Comparison of ENCODE assay signal across 7 cellular contexts in the genomic region with DNA sequence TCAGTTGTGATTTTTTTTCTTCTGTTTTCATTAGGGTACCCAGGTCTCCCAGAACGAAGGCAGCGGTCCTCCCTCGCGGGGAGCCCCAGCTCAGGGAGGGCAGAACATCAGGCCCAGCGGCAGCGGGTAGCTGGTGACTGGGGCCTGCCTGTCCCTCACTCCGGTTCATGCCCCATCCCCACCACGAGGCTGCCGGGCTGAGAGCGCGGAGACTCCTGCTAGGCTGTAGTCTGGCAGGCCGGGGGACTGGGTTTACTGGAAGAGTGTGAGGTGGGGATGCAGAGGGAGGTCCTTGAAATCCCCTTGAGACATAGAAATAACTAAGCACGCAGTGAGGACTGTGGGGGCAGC. TPM values are rescaled to one million over a fixed set of nuclear protein-coding genes. Genes with fewer than 3 reads are reported as not detected.
DNase-seq lines count a peak whose midpoint lies in the region; ATAC-seq and TF ChIP-seq lines count a peak whose summit lies in the region.

No MANE protein-coding gene starts in this region.

- H3K9me3 ChIP-seq in HUES64 (ENCODE audit: insufficient read depth, low read depth, low read length): no peaks in the 10 kb centered on the region
- H3K9me3 ChIP-seq in skeletal muscle tissue (ENCODE audit: control insufficient read depth in 3 of 3, low read length in 3 of 3): no peaks in the 10 kb centered on the region

- H3K9ac ChIP-seq in HUES64 (ENCODE audit: low read depth, low read length): no peak overlapping the region
- H3K9ac ChIP-seq in skeletal muscle tissue (ENCODE audit: low read depth in 1 of 3, low read length in 3 of 3): peak overlapping the region in 2 of 3 donors; percentile 11 to 12

- 9% methylated on average over 13 of the region's 13 CpGs for WGBS in HUES64

- peaks cover 9% of the 10 kb centered on the region for H3K4me1 ChIP-seq in HUES64 (ENCODE audit: insufficient read depth, low read length)
- peaks cover 0 to 6% (median 3%) of the 10 kb centered on the region in 3 donors for H3K4me1 ChIP-seq in skeletal muscle tissue (ENCODE audit: control insufficient read depth in 3 of 3, insufficient read depth in 3 of 3, low read length in 3 of 3)

- no peaks in the 10 kb centered on the region for H3K36me3 ChIP-seq in HUES64 (ENCODE audit: insufficient read depth, low read length)
- no peaks in the 10 kb centered on the region for H3K36me3 ChIP-seq in skeletal muscle tissue (ENCODE audit: control insufficient read depth in 3 of 3, insufficient read depth in 3 of 3, low read length in 3 of 3)

- TF ChIP-seq CTCF in foreskin fibroblast (IDR thresholded peaks at IDR 0.05; ENCODE audit: low read depth, low read length): no peak

- ATAC-seq in GM19452 (IDR thresholded peaks at IDR 0.05; ENCODE audit: unreplicated experiment): peak; percentile 12

- peaks cover 47% of the 10 kb centered on the region for H3K27me3 ChIP-seq in HUES64 (ENCODE audit: insufficient read depth, low read length)
- H3K27me3 ChIP-seq in skeletal muscle tissue (ENCODE audit: control insufficient read depth in 3 of 3, insufficient read depth in 3 of 3, low read length in 3 of 3): peaks cover 7 to 14% (median 9%) of the 10 kb centered on the region in 3 donors

- no peak overlapping the region for H3K27ac ChIP-seq in HUES64 (ENCODE audit: low read depth, low read length)
- no peak overlapping the region for H3K27ac ChIP-seq in skeletal muscle tissue (ENCODE audit: low read depth, low read length)

- DNase-seq in foreskin fibroblast (peak in 1 of 2 donors; percentile 2), Kasumi-1 (lab: John Stamatoyannopoulos, UW) (no peak), G401 (ENCODE audit: low spot score) (no peak), HuH-7.5 (ENCODE audit: low spot score) (no peak)

- H3K4me3 ChIP-seq in HUES64 (ENCODE audit: low read length) (peak overlapping the region; percentile 56), foreskin fibroblast (ENCODE audit: low read depth in 1 of 2, low read length in 2 of 2) (peak overlapping the region; percentile 26 to 38), skeletal muscle tissue (ENCODE audit: low read length in 3 of 3) (peak overlapping the region in 2 of 3 donors; percentile 52 to 60)

- in situ Hi-C loops in G401 (cut with HindIII; ENCODE audit: low sequenced_read_pairs): no loop called here

RNA-seq across cellular contexts. Expression of a gene that starts 10.5 kb away (rescaled TPM):
- 0.35 TPM for polyA plus RNA-seq in HUES64 (2013, experiment 1 of 2)
- not detected for polyA plus RNA-seq in HUES64 (2013, experiment 2 of 2)
- 0.52 TPM for total RNA-seq in skeletal muscle tissue
- total RNA-seq in G401 (2014; rRNA removed; shearing (Covaris generic)): not detected in 2 replicates

RNA-seq across cellular contexts. Expression of a gene that starts 16.7 kb away (rescaled TPM):
- 2.2 TPM for polyA plus RNA-seq in HUES64 (2013, experiment 1 of 2)
- polyA plus RNA-seq in HUES64 (2013, experiment 2 of 2): 2.0 TPM
- total RNA-seq in skeletal muscle tissue: 3.7 TPM
- not detected in 2 replicates for total RNA-seq in G401 (2014; rRNA removed; shearing (Covaris generic))
